Comparison of ENCODE assay signal across 11 cellular contexts in genomic region chr7:105309235-105310156, GRCh38.
DNase-seq lines count a peak whose midpoint lies in the region; ATAC-seq and TF ChIP-seq lines count a peak whose summit lies in the region.
"Had no signal": no experiment of that assay in that cellular context is flagged by ENCODE, and none has a peak within 500 bp of the region (broad histone marks: within the 10 kb centered on the region; RNA-seq: fewer than 3 reads in every experiment).

No MANE protein-coding gene starts in this region.

- H3K36me3 ChIP-seq in H7 (replicated peaks; ENCODE audit: control insufficient read depth, insufficient read depth, low read length) = no peaks in the 10 kb centered on the region
- H3K36me3 ChIP-seq in Panc1 (ENCODE audit: control insufficient read depth, insufficient read depth, low read length) = no peaks in the 10 kb centered on the region

- peaks cover 3% of the 10 kb centered on the region for H3K9me3 Mint-ChIP-seq in memory B cell

- DNase-seq in H7 (peak; percentile 40), Panc1 (ENCODE audit: low read depth, low spot score) (no peak), memory B cell (ENCODE audit: low spot score in 2 of 2) (no peak), AG08396 (ENCODE audit: low spot score) (no peak), A172 (ENCODE audit: low spot score) (no peak)
- DNase-seq in activated CD4-positive, alpha-beta T cell treated with anti-CD3 and anti-CD28 coated beads for 1 hour = no peak
- DNase-seq: activated effector memory CD4-positive, alpha-beta T cell treated with Interleukin-2 at 50 U/mL for 16 hours; HCEC 1CT; stimulated activated CD4-positive, alpha-beta T cell treated with anti-CD3 and anti-CD28 coated beads, Interleukin-2, amount 100 ng/mL, for 24 hours had no signal

- H3K4me3 Mint-ChIP-seq in memory B cell = no peak overlapping the region

- intact Hi-C loops in Panc1 (cut with micrococcal nuclease; ENCODE audit: unreplicated experiment) = no loop called here

- peaks cover 50% of the 10 kb centered on the region for H3K4me1 ChIP-seq in Panc1 (ENCODE audit: control insufficient read depth, insufficient read depth, low read length)

- no TSS peak for BruUV-seq in Panc1 (replicated peaks; lab: Mats Ljungman, UMichigan)

- H3K27ac Mint-ChIP-seq in memory B cell = no peak overlapping the region

- H3K4me3 ChIP-seq in H7 (ENCODE audit: insufficient read depth, low read depth, low read length) (no peak overlapping the region), Panc1 (ENCODE audit: low read depth in 2 of 2, low read length in 2 of 2) (no peak overlapping the region)

- TF ChIP-seq CTCF in GM12872 (IDR thresholded peaks at IDR 0.05; ENCODE audit: insufficient read depth, low read depth, low read length) (0 out of 3 replicates have a peak, but pooled peaks have one; percentile 8), Panc1 (IDR thresholded peaks at IDR 0.05) (no peak; the same call in 1 of the 2 replicates)

- H3K27me3 ChIP-seq in H7 (ENCODE audit: control insufficient read depth, insufficient read depth, low read length) (no peaks in the 10 kb centered on the region), Panc1 (ENCODE audit: control insufficient read depth, insufficient read depth, low read length) (no peaks in the 10 kb centered on the region)

- peaks cover 6% of the 10 kb centered on the region for H3K36me3 Mint-ChIP-seq in memory B cell

- H3K4me1 Mint-ChIP-seq in memory B cell = peaks cover 24% of the 10 kb centered on the region

- H3K27me3 Mint-ChIP-seq in memory B cell = no peaks in the 10 kb centered on the region

- POLR2A ChIA-PET in Panc1 (lab: Charles Lee) = interaction anchor here (0.6 kb wide), 1 partner anchor 157 kb away, joined by 7 read pairs; no protein-coding TSS in a partner anchor

- ATAC-seq in Panc1 = peak; percentile 85
- peak; percentile 24 for ATAC-seq in memory B cell (ENCODE audit: low read depth)
- no peak for ATAC-seq in GM18520 (IDR thresholded peaks at IDR 0.05; ENCODE audit: unreplicated experiment)

- H3K27ac ChIP-seq in Panc1 (ENCODE audit: low read length) = peak overlapping the region; percentile 59; the same call in 1 of the 2 replicates

- H3K9me3 ChIP-seq in Panc1 (ENCODE audit: control insufficient read depth, insufficient read depth, low read depth, low read length) = no peaks in the 10 kb centered on the region; the same call in 1 of the 2 replicates

- in situ Hi-C loops in Panc1 (cut with HindIII; ENCODE audit: low pct_unique_long_range_greater_than_20kb, low sequenced_read_pairs) = no loop called here

- CTCF ChIA-PET in Panc1 (lab: Charles Lee) = no interaction called here
